In the genomic region with DNA sequence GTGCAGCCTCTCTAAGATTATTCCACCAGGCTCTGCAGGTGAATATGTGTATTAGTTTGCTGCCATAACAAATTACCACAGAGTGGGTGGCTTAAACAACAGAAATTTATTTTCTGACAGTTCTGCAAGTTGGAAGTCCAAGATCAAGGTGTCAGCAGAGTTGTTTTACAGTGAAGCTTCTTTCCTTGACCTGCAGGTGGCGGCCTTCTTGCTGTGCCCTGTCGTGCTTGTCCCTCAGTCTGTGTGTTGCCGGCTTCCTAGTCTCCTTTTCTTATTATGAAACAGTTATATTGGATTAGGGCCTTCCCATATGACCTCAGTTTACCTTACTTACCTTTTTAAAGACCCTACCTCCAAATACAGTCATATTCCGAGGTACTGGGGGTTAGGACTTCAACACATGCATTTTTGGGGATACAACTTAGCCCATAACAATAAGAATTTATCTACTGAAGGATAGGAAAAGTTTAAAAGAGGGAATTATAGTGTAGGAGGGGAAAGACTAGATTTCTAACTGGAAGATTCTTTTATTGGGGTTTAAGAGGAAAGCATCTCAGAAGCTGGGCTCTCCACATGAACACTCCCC, we compare ENCODE assay signal across 8 cellular contexts.
DNase-seq lines count a peak whose midpoint lies in the region; ATAC-seq and TF ChIP-seq lines count a peak whose summit lies in the region.

No MANE protein-coding gene starts in this region.

- TF ChIP-seq CTCF in BE2C (IDR thresholded peaks at IDR 0.05; ENCODE audit: low read depth, low read length), result peak; percentile 86
- TF ChIP-seq CTCF in OCI-LY3 (IDR thresholded peaks at IDR 0.05; ENCODE audit: low read depth, low read length), result peak; percentile 80

- H3K27ac Mint-ChIP-seq in activated T-helper 17 cell treated with anti-CD3 and anti-CD28 coated beads, Interleukin-2, amount 50 U/mL, for 72 hours, result no peak overlapping the region

- H4K20me1 ChIP-seq in OCI-LY3 (ENCODE audit: insufficient read depth, low read length), result no peaks in the 10 kb centered on the region

- H3K79me2 ChIP-seq in OCI-LY3 (ENCODE audit: low read length), result no peaks in the 10 kb centered on the region

- H3K9me3 ChIP-seq in BE2C, result no peaks in the 10 kb centered on the region
- H3K9me3 ChIP-seq in OCI-LY3 (ENCODE audit: insufficient read depth, low read length), result no peaks in the 10 kb centered on the region

- H3K27me3 Mint-ChIP-seq in activated T-helper 17 cell treated with anti-CD3 and anti-CD28 coated beads, Interleukin-2, amount 50 U/mL, for 72 hours, result no peaks in the 10 kb centered on the region

- H3K4me3 ChIP-seq in BE2C (ENCODE audit: low read depth, low read length), result no peak overlapping the region
- 0 out of 2 replicates have a peak overlapping the region, but pooled peaks have one; percentile 2 for H3K4me3 ChIP-seq in OCI-LY3 (ENCODE audit: low read length)

- no peak overlapping the region for H3K27ac ChIP-seq in OCI-LY3 (ENCODE audit: low read length)

- H3K36me3 ChIP-seq in BE2C, result no peaks in the 10 kb centered on the region
- no peaks in the 10 kb centered on the region for H3K36me3 ChIP-seq in OCI-LY3 (replicated peaks; ENCODE audit: low read depth, low read length)

- peak overlapping the region; percentile 82 for H2AFZ ChIP-seq in OCI-LY3 (ENCODE audit: low read depth, low read length)

- H3K4me1 Mint-ChIP-seq in activated T-helper 17 cell treated with anti-CD3 and anti-CD28 coated beads, Interleukin-2, amount 50 U/mL, for 72 hours, result peaks cover 15% of the 10 kb centered on the region

- H3K9me3 Mint-ChIP-seq in activated T-helper 17 cell treated with anti-CD3 and anti-CD28 coated beads, Interleukin-2, amount 50 U/mL, for 72 hours, result no peaks in the 10 kb centered on the region

- peaks cover 2% of the 10 kb centered on the region for H3K27me3 ChIP-seq in BE2C
- H3K27me3 ChIP-seq in OCI-LY3 (ENCODE audit: low read depth, low read length), result peaks cover 11% of the 10 kb centered on the region

- peak overlapping the region; percentile 49 for H3K4me2 ChIP-seq in OCI-LY3 (ENCODE audit: low read length)

- DNase-seq in BE2C (peak; percentile 60), iris pigment epithelial cell (ENCODE audit: low read depth) (peak; percentile 47), DMS114 treated with DMSO at 0.1 percent for 48 hours (lab: John Stamatoyannopoulos, UW; ENCODE audit: unreplicated experiment) (no peak)
- peak; percentile 16 to 39 for DNase-seq in stimulated activated CD8-positive, alpha-beta memory T cell treated with anti-CD3 and anti-CD28 coated beads, Interleukin-15, amount 100 ng/mL, for 48 hours (ENCODE audit: low read depth in 2 of 2)

- ATAC-seq in GM18520 (IDR thresholded peaks at IDR 0.05; ENCODE audit: unreplicated experiment) (peak; percentile 60), HG03025 (IDR thresholded peaks at IDR 0.05; ENCODE audit: low FRiP score, unreplicated experiment) (peak; percentile 86)
- ATAC-seq in activated T-helper 17 cell treated with anti-CD3 and anti-CD28 coated beads, Interleukin-2, amount 50 U/mL, for 72 hours (replicated peaks), result peak; percentile 61

- no peak overlapping the region for H3K9ac ChIP-seq in OCI-LY3 (ENCODE audit: low read length)

- H3K36me3 Mint-ChIP-seq in activated T-helper 17 cell treated with anti-CD3 and anti-CD28 coated beads, Interleukin-2, amount 50 U/mL, for 72 hours (ENCODE audit: low read depth), result peaks cover 7% of the 10 kb centered on the region

- H3K4me3 Mint-ChIP-seq in activated T-helper 17 cell treated with anti-CD3 and anti-CD28 coated beads, Interleukin-2, amount 50 U/mL, for 72 hours, result no peak overlapping the region

- H3K4me1 ChIP-seq in BE2C (no peaks in the 10 kb centered on the region), OCI-LY3 (ENCODE audit: low read length) (peaks cover 25% of the 10 kb centered on the region)
